In the genomic region with DNA sequence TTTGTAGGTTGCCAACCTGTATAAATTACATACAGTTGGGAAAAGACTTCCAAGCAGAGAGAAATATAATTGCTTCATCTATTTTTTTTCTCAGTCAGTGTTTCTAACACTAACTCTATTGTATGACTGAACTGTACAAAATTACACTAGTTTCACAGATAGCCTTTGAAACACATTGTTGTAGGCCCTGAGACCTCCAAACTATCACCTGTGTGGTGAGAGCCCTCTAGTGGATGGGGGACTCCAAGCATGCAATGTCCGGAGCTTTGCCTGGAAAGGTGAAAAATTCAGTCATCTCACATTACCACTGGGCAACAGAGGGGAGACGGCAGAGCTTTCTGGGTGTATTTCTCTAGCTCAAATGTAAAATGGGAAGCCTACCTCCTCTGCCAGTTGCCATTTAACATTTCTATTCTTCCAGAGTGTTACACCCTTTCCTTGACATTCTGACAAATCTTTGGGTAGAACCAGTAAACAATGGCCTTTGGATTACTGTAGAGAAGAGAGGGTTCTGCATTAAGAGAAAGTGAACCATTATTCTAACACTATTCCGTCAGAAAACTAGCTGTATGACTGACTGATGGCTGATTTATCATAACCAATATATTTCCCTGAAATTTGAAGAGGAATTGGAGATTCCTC, we compare ENCODE assay signal across 8 cellular contexts.
DNase-seq lines count a peak whose midpoint lies in the region; ATAC-seq and TF ChIP-seq lines count a peak whose summit lies in the region.

No MANE protein-coding gene starts in this region.

- in situ Hi-C loops in astrocyte of the cerebellum (cut with HindIII; ENCODE audit: low sequenced_read_pairs), result loop anchor here (10.0 kb wide), 1 partner anchor 159 kb away; no protein-coding TSS in a partner anchor

- peak; percentile 23 for DNase-seq in GM04504 (ENCODE audit: low read depth)
- peak; percentile 48 for DNase-seq in NCI-H748 treated with DMSO at 0.1 percent for 48 hours (lab: John Stamatoyannopoulos, UW)
- peak; percentile 24 for DNase-seq in astrocyte of the cerebellum (ENCODE audit: low read depth)
- DNase-seq in iPS-NIHi11 (ENCODE audit: low spot score), result peak; percentile 63
- DNase-seq in stimulated activated CD8-positive, alpha-beta memory T cell treated with anti-CD3 and anti-CD28 coated beads, Interleukin-7, amount 100 ng/mL, for 24 hours (ENCODE audit: low read depth), result peak; percentile 4
- DNase-seq in DMS79 (lab: John Stamatoyannopoulos, UW), result no peak

- TF ChIP-seq CTCF in astrocyte of the cerebellum (IDR thresholded peaks at IDR 0.05; ENCODE audit: low read depth, low read length, missing control alignments), result peak; percentile 82

- peak; percentile 91 for ATAC-seq in GM21390 (IDR thresholded peaks at IDR 0.05; ENCODE audit: unreplicated experiment)
- peak; percentile 94 for ATAC-seq in HG03565 (IDR thresholded peaks at IDR 0.05; ENCODE audit: unreplicated experiment)

- H3K4me3 ChIP-seq in astrocyte of the cerebellum (ENCODE audit: low read depth, low read length), result no peak overlapping the region
